Comparison of ENCODE assay signal across 13 cellular contexts in the genomic region with DNA sequence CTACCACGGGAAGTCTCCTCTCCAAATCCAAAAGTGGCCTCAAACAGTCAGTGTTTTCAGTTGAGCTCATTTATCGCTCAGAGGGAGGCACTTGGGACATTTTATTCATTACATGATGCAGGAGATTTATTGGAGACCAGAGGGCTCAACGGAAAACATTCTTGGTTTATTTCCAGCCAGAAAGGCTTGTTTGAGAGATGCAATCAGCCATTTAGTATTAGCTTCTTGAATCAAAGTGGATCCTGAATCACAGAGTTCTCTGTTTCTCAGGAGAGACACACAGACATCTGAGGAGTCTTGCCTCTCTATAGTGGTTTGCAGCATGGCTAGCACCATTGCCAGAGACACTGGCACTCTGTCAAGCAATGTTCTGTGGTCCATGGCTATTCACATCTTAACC. TPM values are rescaled to one million over a fixed set of nuclear protein-coding genes. Genes with fewer than 3 reads are reported as not detected.
DNase-seq lines count a peak whose midpoint lies in the region; ATAC-seq and TF ChIP-seq lines count a peak whose summit lies in the region.
"Had no signal": no experiment of that assay in that cellular context is flagged by ENCODE, and none has a peak within 500 bp of the region (broad histone marks: within the 10 kb centered on the region; RNA-seq: fewer than 3 reads in every experiment).

No MANE protein-coding gene starts in this region.

- no peaks in the 10 kb centered on the region for H3K36me3 ChIP-seq in stomach smooth muscle (ENCODE audit: control insufficient read depth in 2 of 2, insufficient read depth in 2 of 2, low read length in 2 of 2)
- H3K36me3 ChIP-seq in neural progenitor cell = no peaks in the 10 kb centered on the region
- no peaks in the 10 kb centered on the region for H3K36me3 ChIP-seq in right lobe of liver

- H3K9me3 ChIP-seq in T-helper 17 cell (ENCODE audit: control insufficient read depth, low read length, poor library complexity, severe bottlenecking) = no peaks in the 10 kb centered on the region
- H3K9me3 ChIP-seq in stomach smooth muscle (ENCODE audit: control insufficient read depth in 2 of 2, low read length in 2 of 2) = no peaks in the 10 kb centered on the region
- H3K9me3 ChIP-seq in neural progenitor cell (ENCODE audit: low read depth) = no peaks in the 10 kb centered on the region
- H3K9me3 ChIP-seq in right lobe of liver = no peaks in the 10 kb centered on the region

- WGBS in right lobe of liver (ENCODE audit: insufficient coverage, low coverage, low lambda C conversion rate, missing lambda C conversion rate) = 55% methylated on average over 3 of the region's 3 CpGs

- H3K27ac Mint-ChIP-seq in activated CD4-positive, alpha-beta T cell treated with anti-CD3 and anti-CD28 coated beads for 36 hours = peak overlapping the region; percentile 75
- peak overlapping the region; percentile 99 for H3K27ac Mint-ChIP-seq in T-helper 17 cell
- H3K27ac Mint-ChIP-seq in neural progenitor cell = no peak overlapping the region

- ATAC-seq in activated CD4-positive, alpha-beta T cell treated with anti-CD3 and anti-CD28 coated beads for 36 hours = no peak
- no peak for ATAC-seq in T-helper 17 cell
- ATAC-seq in GM19395 (IDR thresholded peaks at IDR 0.05; ENCODE audit: unreplicated experiment) = no peak
- ATAC-seq in right lobe of liver = no peak

- H3K79me2 ChIP-seq in neural progenitor cell (ENCODE audit: low read depth) = no peaks in the 10 kb centered on the region

- H3K4me1 ChIP-seq in stomach smooth muscle (ENCODE audit: control insufficient read depth, insufficient read depth, low read length) (peaks cover 53% of the 10 kb centered on the region), neural progenitor cell (peaks cover 17% of the 10 kb centered on the region), right lobe of liver (peaks cover 0 to 31% (median 4%) of the 10 kb centered on the region in 4 donors)

- no peak for DNase-seq in activated CD4-positive, alpha-beta T cell treated with anti-CD3 and anti-CD28 coated beads for 36 hours
- DNase-seq in activated CD4-positive, alpha-beta T cell treated with anti-CD3 and anti-CD28 coated beads for 1 hour = no peak
- DNase-seq in T-helper 17 cell = no peak
- peak; percentile 73 for DNase-seq in foreskin melanocyte
- no peak for DNase-seq in neural progenitor cell (ENCODE audit: low spot score)
- DNase-seq in right lobe of liver = no peak
- DNase-seq: 8988T; activated effector memory CD4-positive, alpha-beta T cell treated with anti-CD3 and anti-CD28 coated beads, Interleukin-2, amount 50 U/mL, for 16 hours; NCI-H2081 treated with DMSO at 0.1 percent for 48 hours; stimulated activated CD4-positive, alpha-beta T cell treated with anti-CD3 and anti-CD28 coated beads, Interleukin-4, amount 100 ng/mL, for 4 hours had no signal

- H3K4me1 Mint-ChIP-seq in activated CD4-positive, alpha-beta T cell treated with anti-CD3 and anti-CD28 coated beads for 36 hours = peaks cover 100% of the 10 kb centered on the region
- H3K4me1 Mint-ChIP-seq in T-helper 17 cell (peaks cover 90% of the 10 kb centered on the region), neural progenitor cell (peaks cover 14% of the 10 kb centered on the region)

- CTCF ChIA-PET in activated CD4-positive, alpha-beta T cell treated with anti-CD3 and anti-CD28 coated beads for 36 hours (lab: Charles Lee) = interaction anchor here (0.7 to 8.6 kb wide), 8 partner anchors 7 to 39 kb away, joined by 3 to 56 read pairs (median 3); no protein-coding TSS in a partner anchor

- H3K27me3 Mint-ChIP-seq in activated CD4-positive, alpha-beta T cell treated with anti-CD3 and anti-CD28 coated beads for 36 hours = no peaks in the 10 kb centered on the region
- no peaks in the 10 kb centered on the region for H3K27me3 Mint-ChIP-seq in T-helper 17 cell
- H3K27me3 Mint-ChIP-seq in neural progenitor cell (ENCODE audit: insufficient read depth, low read depth) = no peaks in the 10 kb centered on the region

- no peaks in the 10 kb centered on the region for H3K27me3 ChIP-seq in stomach smooth muscle (ENCODE audit: control insufficient read depth in 1 of 2, insufficient read depth in 2 of 2, low read length in 2 of 2)
- no peaks in the 10 kb centered on the region for H3K27me3 ChIP-seq in neural progenitor cell
- no peaks in the 10 kb centered on the region for H3K27me3 ChIP-seq in right lobe of liver

- H3K4me3 Mint-ChIP-seq in activated CD4-positive, alpha-beta T cell treated with anti-CD3 and anti-CD28 coated beads for 36 hours = no peak overlapping the region
- H3K4me3 Mint-ChIP-seq in T-helper 17 cell = peak overlapping the region; percentile 86
- no peak overlapping the region for H3K4me3 Mint-ChIP-seq in neural progenitor cell
- H3K4me3 Mint-ChIP-seq: neural crest cell had no signal

- POLR2A ChIA-PET in activated CD4-positive, alpha-beta T cell treated with anti-CD3 and anti-CD28 coated beads for 36 hours (lab: Charles Lee) = interaction anchor here (0.5 to 1.4 kb wide), 2 partner anchors 25 to 29 kb away, joined by 3 to 7 read pairs; no protein-coding TSS in a partner anchor

- no peak for TF ChIP-seq POLR2A in right lobe of liver (IDR thresholded peaks at IDR 0.05)

- peak overlapping the region; percentile 62 for H3K27ac ChIP-seq in stomach smooth muscle (ENCODE audit: low read length)
- H3K27ac ChIP-seq in neural progenitor cell = no peak overlapping the region
- H3K27ac ChIP-seq in right lobe of liver = no peak overlapping the region

- H3F3A ChIP-seq in neural progenitor cell (ENCODE audit: low read depth) = no peaks in the 10 kb centered on the region

- intact Hi-C loops in activated CD4-positive, alpha-beta T cell treated with anti-CD3 and anti-CD28 coated beads for 36 hours (cut with DNase I, micrococcal nuclease) = loop anchor here (10.0 kb wide), 2 partner anchors 516 to 926 kb away; no protein-coding TSS in a partner anchor
- intact Hi-C loops in right lobe of liver (cut with DNase I) = no loop called here

- H3K36me3 Mint-ChIP-seq in activated CD4-positive, alpha-beta T cell treated with anti-CD3 and anti-CD28 coated beads for 36 hours (ENCODE audit: low read depth) = peaks cover 72% of the 10 kb centered on the region
- H3K36me3 Mint-ChIP-seq in T-helper 17 cell (ENCODE audit: low read depth) (peaks cover 8% of the 10 kb centered on the region), neural progenitor cell (no peaks in the 10 kb centered on the region)

- H2AFZ ChIP-seq in neural progenitor cell (replicated peaks) = no peak overlapping the region

- no peak overlapping the region for H3K4me2 ChIP-seq in neural progenitor cell

- no peak for TF ChIP-seq CTCF in neural progenitor cell (IDR thresholded peaks at IDR 0.05)
- no peak for TF ChIP-seq CTCF in right lobe of liver (IDR thresholded peaks at IDR 0.05)

- H3K4me3 ChIP-seq in stomach smooth muscle (ENCODE audit: low read length in 2 of 2) (peak overlapping the region in 1 of 2 donors; percentile 9), neural progenitor cell (no peak overlapping the region), right lobe of liver (no peak overlapping the region)

- no peaks in the 10 kb centered on the region for H4K20me1 ChIP-seq in neural progenitor cell (ENCODE audit: low read depth)

- H3K9ac ChIP-seq in stomach smooth muscle (ENCODE audit: low read length in 2 of 2) (no peak overlapping the region), neural progenitor cell (no peak overlapping the region)

- no peaks in the 10 kb centered on the region for H3K9me3 Mint-ChIP-seq in activated CD4-positive, alpha-beta T cell treated with anti-CD3 and anti-CD28 coated beads for 36 hours (ENCODE audit: low read depth)
- H3K9me3 Mint-ChIP-seq in neural progenitor cell = no peaks in the 10 kb centered on the region
- H3K9me3 Mint-ChIP-seq: neural crest cell had no signal

RNA-seq across cellular contexts. Expression of a gene that starts 31.5 kb away (rescaled TPM):
- 100 to 1,000 TPM; 357 to 435 TPM for total RNA-seq in activated CD4-positive, alpha-beta T cell treated with anti-CD3 and anti-CD28 coated beads for 36 hours
- total RNA-seq in T-helper 17 cell (1,000 to 10,000 TPM; 1,118 to 1,497 TPM), neural progenitor cell (ENCODE audit: low replicate concordance) (1.4 and 1.7 TPM in 2 replicates), right lobe of liver (10 to 100 TPM; 12.2 to 64.1 (median 22.9) TPM)

Comparison
In these comparisons a context has a peak if more than half of its experiments do, and no peak if none do; other contexts are left out.
1. RNA of a gene that starts 31.5 kb away (total RNA-seq): 1,118 to 1,497 TPM in T-helper 17 cell and 357 to 435 TPM in activated CD4-positive, alpha-beta T cell treated with anti-CD3 and anti-CD28 coated beads for 36 hours; 12.2 to 64.1 TPM in right lobe of liver and 1.4 to 1.7 TPM in neural progenitor cell; every median in the first group is over 4 times any median in the second.
2. intact Hi-C loops: an anchor here in activated CD4-positive, alpha-beta T cell treated with anti-CD3 and anti-CD28 coated beads for 36 hours (10.0 kb wide); none called in right lobe of liver.